In genomic region chr2:131105156-131105949, GRCh38 we compare ENCODE assay signal across 8 cellular contexts. TPM values are rescaled to one million over a fixed set of nuclear protein-coding genes. Genes with fewer than 3 reads are reported as not detected.
DNase-seq lines count a peak whose midpoint lies in the region; ATAC-seq, FAIRE-seq and TF ChIP-seq lines count a peak whose summit lies in the region.

Gene PLEKHB2 (plus strand): TSS chr2:131105336. CDS start chr2:131120942, 15,606 bp downstream.

- FAIRE-seq in GM12892 (lab: Jason Lieb, UNC): peak; percentile 93

- TF ChIP-seq CTCF in right atrium auricular region (IDR thresholded peaks at IDR 0.05) (peak in 1 of 2 donors; percentile 29), vagina (IDR thresholded peaks at IDR 0.05) (no peak)

- peak within 1 kb of the TSS; percentile 81 for H3K9ac ChIP-seq in rectal smooth muscle tissue (ENCODE audit: low read length)

- H3K27ac ChIP-seq in right atrium auricular region (peak within 1 kb of the TSS; percentile 94 to 95), rectal smooth muscle tissue (ENCODE audit: low read depth, low read length) (peak within 1 kb of the TSS; percentile 83), vagina (peak within 1 kb of the TSS; percentile 92)

- DNase-seq in GM12892 (ENCODE audit: insufficient read length): peak; percentile 86
- peak; percentile 51 for DNase-seq in NCI-H1092 (lab: John Stamatoyannopoulos, UW)
- DNase-seq in T-helper 17 cell: peak; percentile 92 to 95 (median 92)
- peak; percentile 38 to 95 (median 85) for DNase-seq in amygdala (lab: John Stamatoyannopoulos, UW)
- DNase-seq in right atrium auricular region (ENCODE audit: low spot score): peak; percentile 92
- DNase-seq in vagina (ENCODE audit: extremely low spot score in 2 of 2): peak; percentile 94 to 96

- peak within 1 kb of the TSS; percentile 99 for H3K27ac Mint-ChIP-seq in T-helper 17 cell

- peaks cover 5% of the 10 kb centered on the region for H3K36me3 Mint-ChIP-seq in T-helper 17 cell (ENCODE audit: low read depth)

- H3K27me3 Mint-ChIP-seq in T-helper 17 cell: no peaks in the 10 kb centered on the region

- H3K4me1 ChIP-seq in right atrium auricular region (peaks cover 0 to 24% of the 10 kb centered on the region in 2 donors), rectal smooth muscle tissue (ENCODE audit: control insufficient read depth, insufficient read depth, low read length) (peaks cover 14% of the 10 kb centered on the region), vagina (peaks cover 27% of the 10 kb centered on the region)

- no peaks in the 10 kb centered on the region for H3K36me3 ChIP-seq in right atrium auricular region
- H3K36me3 ChIP-seq in rectal smooth muscle tissue (ENCODE audit: control insufficient read depth, insufficient read depth, low read length): no peaks in the 10 kb centered on the region
- H3K36me3 ChIP-seq in vagina: no peaks in the 10 kb centered on the region

- H3K4me3 ChIP-seq in right atrium auricular region (peak within 1 kb of the TSS; percentile 75 to 91), rectal smooth muscle tissue (ENCODE audit: low read length) (peak within 1 kb of the TSS; percentile 99), vagina (peak within 1 kb of the TSS; percentile 68 to 90)

- no peaks in the 10 kb centered on the region for H3K9me3 ChIP-seq in T-helper 17 cell (ENCODE audit: control insufficient read depth, low read length, poor library complexity, severe bottlenecking)
- H3K9me3 ChIP-seq in right atrium auricular region: no peaks in the 10 kb centered on the region
- no peaks in the 10 kb centered on the region for H3K9me3 ChIP-seq in vagina

- peak within 1 kb of the TSS; percentile 98 for H3K4me3 Mint-ChIP-seq in T-helper 17 cell

- TF ChIP-seq POLR2A in GM12892 (IDR thresholded peaks at IDR 0.05; ENCODE audit: low read depth, low read length) (peak; percentile 95), vagina (IDR thresholded peaks at IDR 0.05) (peak in 1 of 2 donors; percentile 86)

- intact Hi-C loops in vagina (cut with DNase I): no loop called here

- peaks cover 33% of the 10 kb centered on the region for H3K4me1 Mint-ChIP-seq in T-helper 17 cell

- H3K27me3 ChIP-seq in right atrium auricular region: no peaks in the 10 kb centered on the region
- no peaks in the 10 kb centered on the region for H3K27me3 ChIP-seq in rectal smooth muscle tissue (ENCODE audit: control insufficient read depth, insufficient read depth, low read length)
- no peaks in the 10 kb centered on the region for H3K27me3 ChIP-seq in vagina

- ATAC-seq in HG02610 (IDR thresholded peaks at IDR 0.05; ENCODE audit: unreplicated experiment): peak; percentile 75
- ATAC-seq in T-helper 17 cell: peak; percentile 76

RNA-seq across cellular contexts. Expression of gene PLEKHB2, which starts in this region (rescaled TPM):
- polyA plus RNA-seq in GM12892 (2012; ENCODE audit: missing spikeins): 16.7 TPM
- total RNA-seq in T-helper 17 cell: 10 to 100 TPM; 68.1 to 72.6 TPM
- total RNA-seq in right atrium auricular region: 10 to 100 TPM; 40.5 to 44.8 TPM
- total RNA-seq in vagina: 46.7 TPM

Comparison
In these comparisons a context has a peak if more than half of its experiments do, and no peak if none do; other contexts are left out.
1. Peak in every context shown above with its lines: DNase-seq, ATAC-seq, H3K4me3 ChIP-seq and H3K27ac ChIP-seq.